ENCODE assay signal across 11 cellular contexts in genomic region chr6:26439151-26439550, GRCh38. TPM values are rescaled to one million over a fixed set of nuclear protein-coding genes. Genes with fewer than 3 reads are reported as not detected.
DNase-seq lines count a peak whose midpoint lies in the region; ATAC-seq and TF ChIP-seq lines count a peak whose summit lies in the region.
"Had no signal": no experiment of that assay in that cellular context is flagged by ENCODE, and none has a peak within 500 bp of the region (broad histone marks: within the 10 kb centered on the region; RNA-seq: fewer than 3 reads in every experiment).

No MANE protein-coding gene starts in this region.

- H3K4me1 ChIP-seq in SK-N-SH (ENCODE audit: control insufficient read depth in 1 of 2, insufficient read depth in 2 of 2, low read depth in 1 of 2, low read length in 1 of 2) (peaks cover 6 to 10% of the 10 kb centered on the region in 2 experiments; a peak in 3 of 4 replicates), esophagus squamous epithelium (peaks cover 5 to 37% (median 10%) of the 10 kb centered on the region in 3 donors), BE2C (peaks cover 11% of the 10 kb centered on the region), ovary (ENCODE audit: insufficient read depth) (peaks cover 4% of the 10 kb centered on the region)

- H3K4me3 Mint-ChIP-seq in stimulated activated effector memory CD8-positive, alpha-beta T cell treated with anti-CD3 and anti-CD28 coated beads, Interleukin-12 subunit alpha, Interleukin-12 subunit beta, amount 100 ng/mL, for 72 hours, result peak overlapping the region; percentile 89

- no peak overlapping the region for H3K9ac ChIP-seq in SK-N-SH

- H3K9me3 Mint-ChIP-seq in stimulated activated effector memory CD8-positive, alpha-beta T cell treated with anti-CD3 and anti-CD28 coated beads, Interleukin-12 subunit alpha, Interleukin-12 subunit beta, amount 100 ng/mL, for 72 hours, result peaks cover 5% of the 10 kb centered on the region

- H3K36me3 Mint-ChIP-seq in stimulated activated effector memory CD8-positive, alpha-beta T cell treated with anti-CD3 and anti-CD28 coated beads, Interleukin-12 subunit alpha, Interleukin-12 subunit beta, amount 100 ng/mL, for 72 hours, result peaks cover 12% of the 10 kb centered on the region

- CTCF ChIA-PET in SK-N-SH (lab: Yijun Ruan, JAX), result no interaction called here

- TF ChIP-seq CTCF in SK-N-SH (IDR thresholded peaks at IDR 0.05) (no peak), VCaP (conservative IDR thresholded peaks at IDR 0.05) (no peak), esophagus squamous epithelium (IDR thresholded peaks at IDR 0.05) (no peak), BE2C (IDR thresholded peaks at IDR 0.05; ENCODE audit: low read depth, low read length) (no peak), ovary (IDR thresholded peaks at IDR 0.05) (no peak)

- TF ChIP-seq EP300 in SK-N-SH (IDR thresholded peaks at IDR 0.05; ENCODE audit: borderline replicate concordance in 1 of 2, low read depth in 1 of 2, low read length in 1 of 2), result no peak
- TF ChIP-seq EP300 in ovary (IDR thresholded peaks at IDR 0.05), result no peak

- no peak overlapping the region for H3K4me2 ChIP-seq in SK-N-SH

- peak overlapping the region; percentile 97 for H3K27ac Mint-ChIP-seq in stimulated activated effector memory CD8-positive, alpha-beta T cell treated with anti-CD3 and anti-CD28 coated beads, Interleukin-12 subunit alpha, Interleukin-12 subunit beta, amount 100 ng/mL, for 72 hours

- H3F3A ChIP-seq in SK-N-SH (replicated peaks; ENCODE audit: insufficient read depth), result no peaks in the 10 kb centered on the region

- H3K4me3 ChIP-seq in SK-N-SH (ENCODE audit: low read depth in 2 of 2, low read length in 1 of 2), result no peak overlapping the region
- H3K4me3 ChIP-seq in esophagus squamous epithelium, result peak overlapping the region in 1 of 4 donors; percentile 75
- no peak overlapping the region; the same call in 1 of the 2 replicates for H3K4me3 ChIP-seq in BE2C (ENCODE audit: low read depth, low read length)
- no peak overlapping the region for H3K4me3 ChIP-seq in ovary

- H3K9me3 ChIP-seq in SK-N-SH, result no peaks in the 10 kb centered on the region
- peaks cover 0 to 6% (median 0%) of the 10 kb centered on the region in 3 donors for H3K9me3 ChIP-seq in esophagus squamous epithelium
- no peaks in the 10 kb centered on the region for H3K9me3 ChIP-seq in BE2C
- H3K9me3 ChIP-seq in ovary, result no peaks in the 10 kb centered on the region
- H3K9me3 ChIP-seq: MG63 had no signal

- intact Hi-C loops in esophagus squamous epithelium (cut with DNase I) (no loop called here), ovary (cut with DNase I) (no loop called here)

- H3K79me2 ChIP-seq in SK-N-SH (ENCODE audit: insufficient read depth), result no peaks in the 10 kb centered on the region

- peaks cover 43% of the 10 kb centered on the region for H3K4me1 Mint-ChIP-seq in stimulated activated effector memory CD8-positive, alpha-beta T cell treated with anti-CD3 and anti-CD28 coated beads, Interleukin-12 subunit alpha, Interleukin-12 subunit beta, amount 100 ng/mL, for 72 hours

- H2AFZ ChIP-seq in SK-N-SH (ENCODE audit: low read depth), result peak overlapping the region; percentile 89

- H3K9me2 ChIP-seq in SK-N-SH, result no peaks in the 10 kb centered on the region

- H3K27ac ChIP-seq in SK-N-SH (ENCODE audit: low read depth in 2 of 2, low read length in 1 of 2) (peak overlapping the region in 1 of 2 experiments; percentile 50; a peak in 2 of 4 replicates), VCaP (peak overlapping the region; percentile 83), esophagus squamous epithelium (peak overlapping the region; percentile 81 to 94 (median 90)), ovary (no peak overlapping the region)

- H3K27me3 ChIP-seq in SK-N-SH (ENCODE audit: insufficient read depth) (no peaks in the 10 kb centered on the region), esophagus squamous epithelium (no peaks in the 10 kb centered on the region), BE2C (no peaks in the 10 kb centered on the region), ovary (no peaks in the 10 kb centered on the region)
- H3K27me3 ChIP-seq: MG63 had no signal

- H4K20me1 ChIP-seq in SK-N-SH (ENCODE audit: insufficient read depth), result no peaks in the 10 kb centered on the region

- no peak for ATAC-seq in SK-N-SH treated with all-trans-retinoic acid at 6 μM for 48 hours
- no peak for ATAC-seq in stimulated activated effector memory CD8-positive, alpha-beta T cell treated with anti-CD3 and anti-CD28 coated beads, Interleukin-12 subunit alpha, Interleukin-12 subunit beta, amount 100 ng/mL, for 72 hours
- ATAC-seq: left ventricle myocardium superior had no signal

- DNase-seq in SK-N-SH (no peak), esophagus squamous epithelium (lab: John Stamatoyannopoulos, UW) (no peak), BE2C (no peak), T1000 (lab: John Stamatoyannopoulos, UW) (no peak), ovary (no peak)
- DNase-seq in stimulated activated effector memory CD8-positive, alpha-beta T cell treated with anti-CD3 and anti-CD28 coated beads, Interleukin-12 subunit alpha, Interleukin-12 subunit beta, amount 100 ng/mL, for 72 hours (ENCODE audit: low spot score in 2 of 2), result no peak
- DNase-seq: anterior cingulate cortex, left ventricle myocardium superior, MG63 had no signal

- POLR2A ChIA-PET in SK-N-SH (lab: Yijun Ruan, JAX), result no interaction called here

- 100% methylated on average over 3 of the region's 3 CpGs for WGBS in SK-N-SH (ENCODE audit: low lambda C conversion rate)
- 56 to 60% methylated on average over 3 of the region's 3 CpGs for WGBS in esophagus squamous epithelium, 2 donors
- WGBS in ovary, 3 donors, result 95 to 99% (median 95%) methylated on average over 3 of the region's 3 CpGs

- no peaks in the 10 kb centered on the region for H3K36me3 ChIP-seq in SK-N-SH (replicated peaks in 1 of 2; ENCODE audit: control insufficient read depth in 1 of 2, insufficient read depth in 2 of 2, low read length in 1 of 2)
- H3K36me3 ChIP-seq in esophagus squamous epithelium, result peaks cover 0 to 2% (median 0%) of the 10 kb centered on the region in 3 donors
- no peaks in the 10 kb centered on the region for H3K36me3 ChIP-seq in BE2C
- H3K36me3 ChIP-seq in ovary, result no peaks in the 10 kb centered on the region
- H3K36me3 ChIP-seq: MG63 had no signal

- no peak for TF ChIP-seq RAD21 in SK-N-SH (IDR thresholded peaks at IDR 0.05; ENCODE audit: low read length)

- no peak for TF ChIP-seq POLR2A in esophagus squamous epithelium (IDR thresholded peaks at IDR 0.05)
- TF ChIP-seq POLR2A in ovary (IDR thresholded peaks at IDR 0.05), result no peak

TF ChIP-seq in SK-N-SH, 30 proteins besides CTCF, POLR2A, EP300 and RAD21 (continues in another document):
- TF ChIP-seq NFIC (IDR thresholded peaks at IDR 0.05; ENCODE audit: borderline replicate concordance), result no peak
- TF ChIP-seq SIN3A (IDR thresholded peaks at IDR 0.05; ENCODE audit: borderline replicate concordance, low read depth, low read length), result no peak

TF ChIP-seq in SK-N-SH treated with all-trans-retinoic acid at 6 μM for 48 hours, 23 proteins besides CTCF, POLR2A, EP300 and RAD21:
- no peak for TF ChIP-seq ISL1 (CRISPR knock-in tag; IDR thresholded peaks at IDR 0.05)

RNA-seq across cellular contexts. Expression of gene BTN3A3, which starts 1.2 kb away (rescaled TPM):
- polyA plus RNA-seq in SK-N-SH (2012; rRNA removed) (6.9 and 8.8 TPM in 2 replicates), ovary (10 to 100 TPM; 13.8 to 72.3 TPM)
- 6.3 and 7.3 TPM in 2 replicates for polyA plus RNA-seq in SK-N-SH (2012; cell fraction: cytosol; rRNA removed)
- polyA plus RNA-seq in SK-N-SH (2012; cell fraction: nucleus; rRNA removed), result 21.5 and 23.0 TPM in 2 replicates
- total RNA-seq in esophagus squamous epithelium (10 to 100 TPM in 2 of 4 donors, 1 to 10 TPM in 2; 2.2 to 12.3 (median 7.9) TPM), ovary (10 to 100 TPM; 13.6 to 19.5 (median 18.0) TPM)
- polyA plus RNA-seq in BE2C (2012; ENCODE audit: insufficient read depth, insufficient read length, low read depth), result 2.4 TPM

RNA-seq across cellular contexts. Expression of gene BTN2A1, which starts 18.6 kb away (rescaled TPM):
- polyA plus RNA-seq in SK-N-SH (2012; rRNA removed) (21.2 and 28.6 TPM in 2 replicates), ovary (10 to 100 TPM; 20.5 to 33.3 TPM)
- polyA plus RNA-seq in SK-N-SH (2012; cell fraction: cytosol; rRNA removed), result 18.7 and 19.5 TPM in 2 replicates
- polyA plus RNA-seq in SK-N-SH (2012; cell fraction: nucleus; rRNA removed), result 46.6 and 50.0 TPM in 2 replicates
- total RNA-seq in esophagus squamous epithelium (10 to 100 TPM in 1 of 4 donors, 1 to 10 TPM in 3; 5.9 to 11.4 (median 7.8) TPM), ovary (10 to 100 TPM in 6 of 7 donors, 1 to 10 TPM in 1; 9.0 to 23.2 (median 17.7) TPM)
- 31.1 TPM for polyA plus RNA-seq in BE2C (2012; ENCODE audit: insufficient read depth, insufficient read length, low read depth)

RNA-seq across cellular contexts. Expression of gene BTN3A1, which starts 37.1 kb away (rescaled TPM):
- polyA plus RNA-seq in SK-N-SH (2012; rRNA removed), result 14.2 and 17.6 TPM in 2 replicates
- 11.9 and 13.4 TPM in 2 replicates for polyA plus RNA-seq in SK-N-SH (2012; cell fraction: cytosol; rRNA removed)
- polyA plus RNA-seq in SK-N-SH (2012; cell fraction: nucleus; rRNA removed), result 45.8 and 55.5 TPM in 2 replicates
- total RNA-seq in esophagus squamous epithelium, result 10 to 100 TPM in 2 of 4 donors, 1 to 10 TPM in 2; 4.2 to 14.4 (median 8.0) TPM
- 2.4 TPM for polyA plus RNA-seq in BE2C (2012; ENCODE audit: insufficient read depth, insufficient read length, low read depth)
- 10 to 100 TPM; 11.0 to 33.4 (median 18.4) TPM for total RNA-seq in ovary
- polyA plus RNA-seq in ovary, result 10 to 100 TPM; 14.5 to 64.5 TPM

RNA-seq across cellular contexts. Expression of gene BTN2A2, which starts 56.2 kb away (rescaled TPM):
- polyA plus RNA-seq in SK-N-SH (2012; rRNA removed) (11.1 and 18.0 TPM in 2 replicates), ovary (10 to 100 TPM in 1 of 2 donors, 1 to 10 TPM in 1; 7.3 to 15.1 TPM)
- 7.2 and 8.9 TPM in 2 replicates for polyA plus RNA-seq in SK-N-SH (2012; cell fraction: cytosol; rRNA removed)
- 31.9 and 47.9 TPM in 2 replicates for polyA plus RNA-seq in SK-N-SH (2012; cell fraction: nucleus; rRNA removed)
- total RNA-seq in esophagus squamous epithelium (1 to 10 TPM; 1.7 to 8.4 (median 4.8) TPM), ovary (10 to 100 TPM; 10.7 to 23.0 (median 13.7) TPM)
- polyA plus RNA-seq in BE2C (2012; ENCODE audit: insufficient read depth, insufficient read length, low read depth), result 3.6 TPM

Comparison
In these comparisons a context has a peak if more than half of its experiments do, and no peak if none do; other contexts are left out.
1. H3K27ac ChIP-seq: peak in VCaP (single experiment) and esophagus squamous epithelium (4 of 4); none in ovary (0 of 2).